Comparison of ENCODE assay signal across 18 cellular contexts in the genomic region with DNA sequence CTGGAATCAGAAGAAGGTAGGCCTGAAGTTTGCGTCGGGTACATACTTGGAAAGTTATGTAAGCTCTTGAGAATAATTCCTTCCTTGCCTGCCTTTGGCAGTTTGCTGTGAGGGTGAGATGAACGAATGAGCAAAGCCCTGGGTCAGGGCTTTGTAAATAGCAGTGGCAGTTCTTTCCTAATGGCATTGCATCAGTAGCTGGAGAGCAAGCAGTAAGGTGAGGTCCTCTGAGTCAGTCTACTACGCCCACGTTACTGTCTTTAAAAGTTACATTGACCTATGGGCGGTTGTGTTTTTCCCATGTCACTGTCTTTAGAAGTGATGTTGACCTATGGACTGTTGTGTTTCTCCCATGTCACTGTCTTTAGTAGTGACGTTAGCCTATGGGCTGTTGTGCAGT.
DNase-seq lines count a peak whose midpoint lies in the region; ATAC-seq, FAIRE-seq and TF ChIP-seq lines count a peak whose summit lies in the region.
"Had no signal": no experiment of that assay in that cellular context is flagged by ENCODE, and none has a peak within 500 bp of the region (broad histone marks: within the 10 kb centered on the region; RNA-seq: fewer than 3 reads in every experiment).

No MANE protein-coding gene starts in this region.

- FAIRE-seq in HTR-8/SVneo (lab: Jason Lieb, UNC) (peak; percentile 48), bronchial epithelial cell (lab: Jason Lieb, UNC) (no peak)

- TF ChIP-seq CTCF in bronchial epithelial cell (IDR thresholded peaks at IDR 0.05; ENCODE audit: insufficient read depth, low read length, severe bottlenecking) (no peak), thyroid gland (IDR thresholded peaks at IDR 0.05) (no peak)

- H3K4me3 ChIP-seq in bronchial epithelial cell (ENCODE audit: low read depth, low read length) (no peak overlapping the region), thyroid gland (replicated peaks in 1 of 3) (no peak overlapping the region)
- H3K4me3 ChIP-seq: colonic mucosa had no signal

- intact Hi-C loops in thyroid gland (cut with DNase I) = no loop called here

- WGBS in thyroid gland, 2 donors = 61 to 63% methylated on average over 7 of the region's 7 CpGs

- H3K27ac ChIP-seq in thyroid gland = peak overlapping the region; percentile 85 to 96 (median 90)
- H3K27ac ChIP-seq: C4-2B, colonic mucosa had no signal

- H3K27me3 ChIP-seq in bronchial epithelial cell (ENCODE audit: control insufficient read depth, insufficient read depth, low read length) (no peaks in the 10 kb centered on the region), thyroid gland (no peaks in the 10 kb centered on the region)
- H3K27me3 ChIP-seq: colonic mucosa had no signal

- TF ChIP-seq POLR2A in thyroid gland (IDR thresholded peaks at IDR 0.05) = peak in 1 of 2 donors; percentile 37

- H3K36me3 ChIP-seq in bronchial epithelial cell (ENCODE audit: control insufficient read depth, insufficient read depth, low read length) (no peaks in the 10 kb centered on the region), thyroid gland (no peaks in the 10 kb centered on the region)
- H3K36me3 ChIP-seq: colonic mucosa had no signal

- H3K4me1 ChIP-seq in thyroid gland = peaks cover 50 to 63% of the 10 kb centered on the region in 2 donors
- H3K4me1 ChIP-seq: colonic mucosa had no signal

- H3K9me3 ChIP-seq in thyroid gland = no peaks in the 10 kb centered on the region
- H3K9me3 ChIP-seq: colonic mucosa had no signal

- DNase-seq in HTR-8/SVneo (ENCODE audit: insufficient read length, low spot score) (no peak), bronchial epithelial cell (ENCODE audit: low read depth) (peak; percentile 89), kidney glomerular epithelial cell (lab: John Stamatoyannopoulos, UW) (peak; percentile 50), thyroid gland (peak; percentile 50 to 57), NCI-H1417 treated with DMSO at 0.1 percent for 48 hours (lab: John Stamatoyannopoulos, UW) (no peak), NCI-H2171 treated with DMSO at 0.1 percent for 48 hours (lab: John Stamatoyannopoulos, UW) (no peak), NCI-H1930 (lab: John Stamatoyannopoulos, UW) (no peak)
- DNase-seq: amygdala, colonic mucosa, DND-41, GOT3, NCI-H774, retina, RPMI8226, substantia nigra had no signal

- ATAC-seq in HG02938 (IDR thresholded peaks at IDR 0.05; ENCODE audit: unreplicated experiment) = no peak
- ATAC-seq: activated CD4-positive, CD25-positive, alpha-beta regulatory T cell treated with anti-CD3 and anti-CD28 coated beads, Interleukin-2, amount 50 U/mL, for 24 hours had no signal

Comparison
In these comparisons a context has a peak if more than half of its experiments do, and no peak if none do; other contexts are left out.
1. DNase-seq: peak in bronchial epithelial cell (single experiment), kidney glomerular epithelial cell (single experiment) and thyroid gland (2 of 2); none in HTR-8/SVneo (single experiment), NCI-H1417 treated with DMSO at 0.1 percent for 48 hours (single experiment), NCI-H2171 treated with DMSO at 0.1 percent for 48 hours (single experiment) and NCI-H1930 (0 of 2).